23 cellular contexts compared by ENCODE assay signal in genomic region chr4:170395773-170396172, GRCh38.
DNase-seq lines count a peak whose midpoint lies in the region; ATAC-seq, FAIRE-seq and TF ChIP-seq lines count a peak whose summit lies in the region.
"Had no signal": no experiment of that assay in that cellular context is flagged by ENCODE, and none has a peak within 500 bp of the region (broad histone marks: within the 10 kb centered on the region; RNA-seq: fewer than 3 reads in every experiment).

No MANE protein-coding gene starts in this region.

- no peak for TF ChIP-seq POLR2A in tibial nerve (IDR thresholded peaks at IDR 0.05)

- H3K27ac ChIP-seq in small intestine (ENCODE audit: low read depth in 1 of 2, low read length in 1 of 2): no peak overlapping the region
- H3K27ac ChIP-seq in tibial nerve: no peak overlapping the region
- H3K27ac ChIP-seq: 22Rv1; A549; BLaER1 treated with 17β-estradiol and CSF1 and Interleukin-3, amounts not matched to agents 10 nM and 100 nM; C4-2B had no signal

- intact Hi-C loops in left colon (cut with DNase I, micrococcal nuclease): no loop called here

- no peak for FAIRE-seq in small intestine (lab: Jason Lieb, UNC)
- FAIRE-seq: A549, GM12878, GM12892, GM18507 had no signal

- H3K4me3 ChIP-seq in small intestine (ENCODE audit: low read depth in 1 of 2, low read length in 2 of 2) (no peak overlapping the region), tibial nerve (no peak overlapping the region)
- H3K4me3 ChIP-seq: A549; BLaER1 treated with 17β-estradiol and CSF1 and Interleukin-3, amounts not matched to agents 10 nM and 100 nM; GM12878 had no signal

- H3K9me3 ChIP-seq in small intestine (ENCODE audit: control insufficient read depth, low read depth) (no peaks in the 10 kb centered on the region), tibial nerve (no peaks in the 10 kb centered on the region)
- H3K9me3 ChIP-seq: A549; BLaER1 treated with 17β-estradiol and CSF1 and Interleukin-3, amounts not matched to agents 10 nM and 100 nM had no signal

- H3K27me3 ChIP-seq in small intestine (ENCODE audit: control insufficient read depth in 2 of 2, insufficient read depth in 2 of 2, low read length in 2 of 2) (no peaks in the 10 kb centered on the region), tibial nerve (no peaks in the 10 kb centered on the region)
- H3K27me3 ChIP-seq: BLaER1 treated with 17β-estradiol and CSF1 and Interleukin-3, amounts not matched to agents 10 nM and 100 nM had no signal

- no peaks in the 10 kb centered on the region for H3K4me1 ChIP-seq in small intestine (ENCODE audit: control insufficient read depth in 2 of 2, insufficient read depth in 1 of 2, low read depth in 1 of 2, low read length in 1 of 2)
- no peaks in the 10 kb centered on the region for H3K4me1 ChIP-seq in tibial nerve
- H3K4me1 ChIP-seq: A549 had no signal

- 27 to 52% (median 33%) methylated on average over 2 of the region's 2 CpGs for WGBS in small intestine, 3 donors
- WGBS in tibial nerve, 2 donors: 80 to 92% methylated on average over 2 of the region's 2 CpGs

- peak; percentile 74 for ATAC-seq in left colon
- ATAC-seq: A549; CD8-positive, alpha-beta T cell; GM12878 had no signal

- TF ChIP-seq EP300 in tibial nerve (IDR thresholded peaks at IDR 0.05): no peak

- DNase-seq in CMK (ENCODE audit: low read depth) (peak; percentile 27), left colon (no peak), small intestine (peak; percentile 2), NCI-H2171 treated with DMSO at 0.1 percent for 48 hours (lab: John Stamatoyannopoulos, UW) (no peak), tibial nerve (ENCODE audit: low spot score in 2 of 2) (no peak)
- DNase-seq: AML-193; CD4-positive, alpha-beta T cell; CD8-positive, alpha-beta T cell; COR-L47; DMS 273 treated with DMSO at 0.1 percent for 48 hours; DMS153; DMS53; DMS79; DND-41; EL; GDM1 had no signal

- H3K36me3 ChIP-seq in small intestine (ENCODE audit: control insufficient read depth in 2 of 2, insufficient read depth in 2 of 2, low read length in 2 of 2) (no peaks in the 10 kb centered on the region), tibial nerve (no peaks in the 10 kb centered on the region)
- H3K36me3 ChIP-seq: BLaER1 treated with 17β-estradiol and CSF1 and Interleukin-3, amounts not matched to agents 10 nM and 100 nM had no signal

- TF ChIP-seq CTCF in tibial nerve (IDR thresholded peaks at IDR 0.05): no peak

Comparison
In these comparisons a context has a peak if more than half of its experiments do, and no peak if none do; other contexts are left out.
1. DNase-seq: peak in CMK (single experiment) and small intestine (single experiment); none in left colon (0 of 2), NCI-H2171 treated with DMSO at 0.1 percent for 48 hours (single experiment) and tibial nerve (0 of 2).